In genomic region chrX:154396948-154397887, GRCh38 we compare ENCODE assay signal across 8 cellular contexts. TPM values are rescaled to one million over a fixed set of nuclear protein-coding genes. Genes with fewer than 3 reads are reported as not detected.
DNase-seq lines count a peak whose midpoint lies in the region; FAIRE-seq and TF ChIP-seq lines count a peak whose summit lies in the region.

No MANE protein-coding gene starts in this region.

- H3K27ac Mint-ChIP-seq in T-helper 2 cell treated with Interferon-gamma antibody and Interleukin-4, amounts not matched to agents 5 μg/mL and 100 μg/mL, for 36 hours = peak overlapping the region; percentile 100

- peaks cover 4% of the 10 kb centered on the region for H3K27me3 Mint-ChIP-seq in T-helper 2 cell treated with Interferon-gamma antibody and Interleukin-4, amounts not matched to agents 5 μg/mL and 100 μg/mL, for 36 hours (ENCODE audit: low read depth)

- no peaks in the 10 kb centered on the region for H3K9me3 Mint-ChIP-seq in T-helper 2 cell treated with Interferon-gamma antibody and Interleukin-4, amounts not matched to agents 5 μg/mL and 100 μg/mL, for 36 hours

- peaks cover 7% of the 10 kb centered on the region for H3K4me1 Mint-ChIP-seq in T-helper 2 cell treated with Interferon-gamma antibody and Interleukin-4, amounts not matched to agents 5 μg/mL and 100 μg/mL, for 36 hours (ENCODE audit: low read depth)

- no peak for TF ChIP-seq CTCF in cardiac fibroblast (IDR thresholded peaks at IDR 0.05; ENCODE audit: low read depth, low read length)

- peaks cover 31% of the 10 kb centered on the region for H3K36me3 Mint-ChIP-seq in T-helper 2 cell treated with Interferon-gamma antibody and Interleukin-4, amounts not matched to agents 5 μg/mL and 100 μg/mL, for 36 hours (ENCODE audit: low read depth)

- peak overlapping the region; percentile 99 for H3K4me3 Mint-ChIP-seq in T-helper 2 cell treated with Interferon-gamma antibody and Interleukin-4, amounts not matched to agents 5 μg/mL and 100 μg/mL, for 36 hours

- no peak for TF ChIP-seq POLR2A in GM12892 (IDR thresholded peaks at IDR 0.05; ENCODE audit: low read depth, low read length)

- DNase-seq in GM12892 (ENCODE audit: insufficient read length) (peak; percentile 61), HCEC 1CT (peak; percentile 63), LoVo (ENCODE audit: low spot score) (peak; percentile 65), cardiac fibroblast (ENCODE audit: low read depth in 2 of 2) (peak; percentile 65 to 71), kidney tubule cell (ENCODE audit: low spot score) (peak; percentile 79), dedifferentiated amniotic fluid mesenchymal stem cell (ENCODE audit: extremely low spot score) (no peak)
- DNase-seq in T-helper 2 cell treated with Interferon-gamma antibody and Interleukin-4, amounts not matched to agents 5 μg/mL and 100 μg/mL, for 36 hours (ENCODE audit: low spot score) = peak; percentile 77
- peak; percentile 84 for DNase-seq in stimulated activated CD4-positive, alpha-beta T cell treated with anti-CD3 and anti-CD28 coated beads, Interleukin-15, amount 100 ng/mL, for 24 hours

- H3K4me3 ChIP-seq in cardiac fibroblast (replicated peaks in 1 of 2; ENCODE audit: low read depth in 2 of 2, low read length in 2 of 2) = peak overlapping the region; percentile 61 to 71

- no peak for FAIRE-seq in GM12892 (lab: Jason Lieb, UNC)

RNA-seq across cellular contexts. Expression of gene RPL10, which starts 1.0 kb away (rescaled TPM):
- 3,825 TPM for polyA plus RNA-seq in GM12892 (2012; ENCODE audit: missing spikeins)

RNA-seq across cellular contexts. Expression of gene DNASE1L1, which starts 11.8 kb away (rescaled TPM):
- polyA plus RNA-seq in GM12892 (2012; ENCODE audit: missing spikeins) = 12.3 TPM

RNA-seq across cellular contexts. Expression of gene TAFAZZIN, which starts 14.1 kb away (rescaled TPM):
- 26.3 TPM for polyA plus RNA-seq in GM12892 (2012; ENCODE audit: missing spikeins)

RNA-seq across cellular contexts. Expression of gene EMD, which starts 18.1 kb away (rescaled TPM):
- polyA plus RNA-seq in GM12892 (2012; ENCODE audit: missing spikeins) = 41.4 TPM

RNA-seq across cellular contexts. Expression of gene FLNA, which starts 22.8 kb away (rescaled TPM):
- polyA plus RNA-seq in GM12892 (2012; ENCODE audit: missing spikeins) = 131 TPM
